Comparison of ENCODE assay signal across 8 cellular contexts in the genomic region with DNA sequence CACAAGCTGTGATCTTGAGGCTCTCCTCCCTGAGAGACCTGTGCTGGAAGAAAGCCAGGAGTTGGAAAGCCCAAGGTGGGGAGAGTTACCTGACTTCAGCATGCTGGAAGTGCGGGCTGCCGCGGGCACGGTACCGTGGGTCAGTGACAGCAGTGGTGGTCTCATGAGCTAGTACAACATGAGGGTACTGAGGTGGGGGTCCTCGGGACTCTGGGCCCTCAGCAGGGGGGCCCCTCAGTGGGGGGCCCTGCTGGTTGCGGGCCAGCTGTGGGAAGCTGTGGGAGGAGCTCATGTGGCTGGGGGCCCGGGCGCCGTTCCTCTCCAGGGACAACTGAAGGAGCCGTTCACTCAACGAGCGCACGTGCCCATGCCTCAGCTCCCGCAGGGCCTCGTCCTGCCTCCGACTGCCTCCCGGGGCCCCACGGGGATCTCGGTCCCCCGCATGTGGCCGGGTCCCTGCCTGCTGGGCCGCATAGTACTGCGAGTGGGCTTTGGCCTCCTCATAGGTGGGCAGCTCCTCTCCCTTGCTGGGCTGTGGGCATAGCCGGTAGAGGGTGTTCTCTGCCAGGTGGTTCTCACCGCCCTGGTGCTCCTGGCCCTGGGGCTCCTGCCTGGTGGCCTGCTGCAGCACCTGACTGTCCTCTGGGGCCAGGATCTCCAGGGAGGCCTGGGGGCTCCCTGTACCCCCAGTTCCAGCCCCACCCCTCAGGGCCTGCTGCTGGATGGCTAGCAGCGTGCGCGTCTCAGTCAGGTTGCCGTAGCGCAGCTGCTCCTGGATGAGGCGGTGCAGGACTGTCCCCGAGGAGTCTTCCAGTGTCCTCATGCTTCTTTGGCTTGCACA. TPM values are rescaled to one million over a fixed set of nuclear protein-coding genes. Genes with fewer than 3 reads are reported as not detected.
A peak's percentile ranks its signal among the peaks of the same experiment; 100 is the strongest.
DNase-seq lines count a peak whose midpoint lies in the region; ATAC-seq and TF ChIP-seq lines count a peak whose summit lies in the region.

No MANE protein-coding gene starts in this region.

- intact Hi-C loops in right cardiac atrium (cut with DNase I) (loop anchor here in 2 of 4 donors (5.0 to 10.0 kb wide), 3 partner anchors 59 to 156 kb away; no protein-coding TSS in a partner anchor), gastrocnemius medialis (cut with DNase I; ENCODE audit: low total_unique reads) (no loop called here)

- no peak for TF ChIP-seq POLR2A in gastrocnemius medialis (IDR thresholded peaks at IDR 0.05)

- peak overlapping the region; percentile 99 for H3K4me3 ChIP-seq in WI38 (ENCODE audit: low read depth, low read length)
- H3K4me3 ChIP-seq in right cardiac atrium (ENCODE audit: low read length): peak overlapping the region; percentile 8
- peak overlapping the region in 2 of 4 donors; percentile 77 to 88 for H3K4me3 ChIP-seq in gastrocnemius medialis

- peaks cover 0 to 15% of the 10 kb centered on the region in 2 donors for H3K36me3 ChIP-seq in gastrocnemius medialis

- peak overlapping the region; percentile 99 for H3K27ac ChIP-seq in right cardiac atrium (ENCODE audit: low read length)
- peak overlapping the region; percentile 24 to 99 (median 97) for H3K27ac ChIP-seq in gastrocnemius medialis

- DNase-seq in DMS79 treated with DMSO at 0.1 percent for 48 hours (lab: John Stamatoyannopoulos, UW) (peak; percentile 68), right cardiac atrium (peak in 1 of 3 donors; percentile 69), gastrocnemius medialis (peak in 1 of 2 donors; percentile 39), NCI-H524 (lab: John Stamatoyannopoulos, UW) (no peak), iPS-NIHi7 (ENCODE audit: extremely low spot score) (no peak), H4 (ENCODE audit: low spot score) (no peak)

- TF ChIP-seq CTCF in WI38 (IDR thresholded peaks at IDR 0.05; ENCODE audit: low read depth, low read length) (no peak), gastrocnemius medialis (IDR thresholded peaks at IDR 0.05 in 4 of 5, conservative IDR thresholded peaks at IDR 0.05 in 1 of 5) (no peak)

- H3K27me3 ChIP-seq in right cardiac atrium (ENCODE audit: control insufficient read depth, insufficient read depth): no peaks in the 10 kb centered on the region
- H3K27me3 ChIP-seq in gastrocnemius medialis: no peaks in the 10 kb centered on the region

- ATAC-seq in right cardiac atrium (no peak), gastrocnemius medialis (no peak), GM18858 (IDR thresholded peaks at IDR 0.05; ENCODE audit: unreplicated experiment) (no peak)

- in situ Hi-C loops in gastrocnemius medialis (cut with MboI; ENCODE audit: low sequenced_read_pairs in 4 of 4): loop anchor here in 1 of 4 donors (10.0 kb wide), 1 partner anchor 104 kb away; no protein-coding TSS in a partner anchor

- H3K9me3 ChIP-seq in right cardiac atrium (ENCODE audit: control insufficient read depth, low read length) (no peaks in the 10 kb centered on the region), gastrocnemius medialis (no peaks in the 10 kb centered on the region)

- 43% methylated on average over 33 of the region's 33 CpGs for WGBS in right cardiac atrium

- H3K4me1 ChIP-seq in right cardiac atrium (ENCODE audit: control insufficient read depth, insufficient read depth, low read length): peaks cover 50% of the 10 kb centered on the region
- peaks cover 69 to 85% of the 10 kb centered on the region in 2 donors for H3K4me1 ChIP-seq in gastrocnemius medialis

RNA-seq across cellular contexts. Expression of gene AMOTL2, which starts 3.4 kb away (rescaled TPM):
- total RNA-seq in right cardiac atrium: 10 to 100 TPM; 44.6 to 57.6 (median 47.6) TPM
- polyA plus RNA-seq in right cardiac atrium: 22.9 TPM
- total RNA-seq in gastrocnemius medialis: 10 to 100 TPM; 17.9 to 29.9 (median 20.6) TPM
- total RNA-seq in H4 (2014; rRNA removed; shearing (Covaris generic)): 21.5 and 23.0 TPM in 2 replicates
